ENCODE assay signal across 8 cellular contexts in genomic region chr1:40530735-40531380, GRCh38. TPM values are rescaled to one million over a fixed set of nuclear protein-coding genes. Genes with fewer than 3 reads are reported as not detected.
A peak's percentile ranks its signal among the peaks of the same experiment; 100 is the strongest.
DNase-seq lines count a peak whose midpoint lies in the region; ATAC-seq and TF ChIP-seq lines count a peak whose summit lies in the region.

No MANE protein-coding gene starts in this region.

- H3K36me3 ChIP-seq in Caco-2 (ENCODE audit: control insufficient read depth, insufficient read depth, low read length) (no peaks in the 10 kb centered on the region), HEK293 (ENCODE audit: control insufficient read depth in 2 of 2, insufficient read depth in 1 of 2, low read length in 2 of 2) (peaks cover 4 to 12% of the 10 kb centered on the region in 2 experiments; a peak in 2 of 3 replicates), gastrocnemius medialis (no peaks in the 10 kb centered on the region)

- H3K4me1 ChIP-seq in Caco-2 (0 out of 2 replicates have a peak, but pooled peaks cover 6% of the 10 kb centered on the region), HEK293 (ENCODE audit: control insufficient read depth, insufficient read depth, low read length) (no peaks in the 10 kb centered on the region), gastrocnemius medialis (peaks cover 11 to 19% of the 10 kb centered on the region in 2 donors)

- no peak for TF ChIP-seq POLR2A in gastrocnemius medialis (IDR thresholded peaks at IDR 0.05)

- H3K27ac ChIP-seq in HEK293 (ENCODE audit: extremely low read depth, low read depth, low read length), result no peak overlapping the region
- peak overlapping the region; percentile 77 to 89 (median 86) for H3K27ac ChIP-seq in gastrocnemius medialis

- H3K27me3 Mint-ChIP-seq in Caco-2 (ENCODE audit: insufficient read depth, unreplicated experiment), result peaks cover 2% of the 10 kb centered on the region
- peaks cover 15% of the 10 kb centered on the region for H3K27me3 Mint-ChIP-seq in WTC11 (ENCODE audit: low read depth)

- H3K4me1 Mint-ChIP-seq in Caco-2 (ENCODE audit: low read depth, unreplicated experiment) (no peaks in the 10 kb centered on the region), WTC11 (peaks cover 12% of the 10 kb centered on the region)

- H3K9me3 Mint-ChIP-seq in Caco-2 (ENCODE audit: unreplicated experiment) (peaks cover 12% of the 10 kb centered on the region), WTC11 (peaks cover 7% of the 10 kb centered on the region)

- TF ChIP-seq CTCF in Caco-2 (IDR thresholded peaks at IDR 0.05; ENCODE audit: insufficient read depth in 1 of 2, low read depth in 1 of 2, low read length in 1 of 2, severe bottlenecking in 1 of 2, unreplicated experiment in 1 of 2) (no peak), HEK293 (tag by site-specific recombination; IDR thresholded peaks at IDR 0.05) (no peak), WTC11 (IDR thresholded peaks at IDR 0.05) (no peak), gastrocnemius medialis (IDR thresholded peaks at IDR 0.05 in 4 of 5, conservative IDR thresholded peaks at IDR 0.05 in 1 of 5) (no peak)

- H3K4me3 Mint-ChIP-seq in Caco-2 (ENCODE audit: unreplicated experiment) (peak overlapping the region; percentile 88), WTC11 (peak overlapping the region; percentile 97)

- peak in 1 of 2 experiments; percentile 1 for DNase-seq in Caco-2
- DNase-seq in WTC11 (ENCODE audit: low spot score), result no peak
- DNase-seq in left cardiac atrium, result no peak
- DNase-seq in gastrocnemius medialis, result no peak
- DNase-seq in NOMO-1 treated with DMSO at 0.1 percent for 48 hours (lab: John Stamatoyannopoulos, UW; ENCODE audit: unreplicated experiment), result no peak

- H3K36me3 Mint-ChIP-seq in Caco-2 (ENCODE audit: insufficient read depth, unreplicated experiment), result no peaks in the 10 kb centered on the region
- peaks cover 13% of the 10 kb centered on the region for H3K36me3 Mint-ChIP-seq in WTC11

- H3K27ac Mint-ChIP-seq in Caco-2 (ENCODE audit: unreplicated experiment), result peak overlapping the region; percentile 89
- peak overlapping the region; percentile 94 for H3K27ac Mint-ChIP-seq in WTC11

- POLR2A ChIA-PET in Caco-2 (lab: Charles Lee), result interaction anchor here (0.7 to 2.0 kb wide), 3 partner anchors 23 to 160 kb away, joined by 3 to 11 read pairs (median 9); partner anchors contain the start of gene NFYC
- POLR2A ChIA-PET in HEK293 (lab: Yijun Ruan, JAX), result interaction anchor here (0.5 to 2.4 kb wide), 13 partner anchors 12 to 830 kb away, joined by 3 to 17 read pairs (median 3); partner anchors contain the start of genes NFYC and ZFP69B
- POLR2A ChIA-PET in WTC11 (lab: Charles Lee), result interaction anchor here (0.6 to 1.6 kb wide), 4 partner anchors 10 to 54 kb away, joined by 3 to 5 read pairs (median 4); partner anchors contain the start of genes EXO5 and ZFP69

- TSS peak; percentile 93 for BruUV-seq in Caco-2 (replicated peaks; lab: Mats Ljungman, UMichigan)

- intact Hi-C loops in Caco-2 (cut with micrococcal nuclease; ENCODE audit: unreplicated experiment) (loop anchor here (5.0 kb wide), 1 partner anchor 136 kb away; the partner anchor contains the start of gene RIMS3), left cardiac atrium (cut with DNase I) (no loop called here), gastrocnemius medialis (cut with DNase I; ENCODE audit: low total_unique reads) (no loop called here)

- ATAC-seq in WTC11, result no peak
- ATAC-seq in left cardiac atrium, result peak; percentile 20 to 21
- peak in 1 of 2 donors; percentile 31 for ATAC-seq in gastrocnemius medialis
- no peak for ATAC-seq in HG03045 (IDR thresholded peaks at IDR 0.05; ENCODE audit: unreplicated experiment)
- ATAC-seq in HG03520 (IDR thresholded peaks at IDR 0.05; ENCODE audit: unreplicated experiment), result no peak

- CTCF ChIA-PET in Caco-2 (lab: Charles Lee) (no interaction called here), HEK293 (lab: Yijun Ruan, JAX) (interaction anchor here (0.6 to 1.4 kb wide), 2 partner anchors 37 to 138 kb away, joined by 3 to 4 read pairs; no protein-coding TSS in a partner anchor), WTC11 (lab: Charles Lee) (interaction anchor here (0.6 to 2.4 kb wide), 8 partner anchors 9 to 216 kb away, joined by 3 to 15 read pairs (median 5); partner anchors contain the start of genes EXO5 and ZFP69B)

- H3K27me3 ChIP-seq in Caco-2 (replicated peaks; ENCODE audit: control insufficient read depth, insufficient read depth, low read length) (no peaks in the 10 kb centered on the region), gastrocnemius medialis (peaks cover 0 to 5% (median 0%) of the 10 kb centered on the region in 3 donors)

- H3K4me3 ChIP-seq in Caco-2 (ENCODE audit: low read depth, low read length) (peak overlapping the region; percentile 47), HEK293 (ENCODE audit: low read depth, low read length) (peak overlapping the region; percentile 66), gastrocnemius medialis (peak overlapping the region; percentile 59 to 80 (median 74))

- no peaks in the 10 kb centered on the region for H3K9me3 ChIP-seq in Caco-2
- no peaks in the 10 kb centered on the region for H3K9me3 ChIP-seq in HEK293 (ENCODE audit: control insufficient read depth, insufficient read depth, low read depth, low read length)
- no peaks in the 10 kb centered on the region for H3K9me3 ChIP-seq in gastrocnemius medialis

- in situ Hi-C loops in gastrocnemius medialis (cut with MboI; ENCODE audit: low sequenced_read_pairs in 4 of 4), result no loop called here

TF ChIP-seq in HEK293, 187 proteins besides CTCF, POLR2A, EP300 and RAD21:
- TF ChIP-seq ZNF133 (tag by site-specific recombination; IDR thresholded peaks at IDR 0.05), result peak; percentile 56
- TF ChIP-seq, protein P1, sequence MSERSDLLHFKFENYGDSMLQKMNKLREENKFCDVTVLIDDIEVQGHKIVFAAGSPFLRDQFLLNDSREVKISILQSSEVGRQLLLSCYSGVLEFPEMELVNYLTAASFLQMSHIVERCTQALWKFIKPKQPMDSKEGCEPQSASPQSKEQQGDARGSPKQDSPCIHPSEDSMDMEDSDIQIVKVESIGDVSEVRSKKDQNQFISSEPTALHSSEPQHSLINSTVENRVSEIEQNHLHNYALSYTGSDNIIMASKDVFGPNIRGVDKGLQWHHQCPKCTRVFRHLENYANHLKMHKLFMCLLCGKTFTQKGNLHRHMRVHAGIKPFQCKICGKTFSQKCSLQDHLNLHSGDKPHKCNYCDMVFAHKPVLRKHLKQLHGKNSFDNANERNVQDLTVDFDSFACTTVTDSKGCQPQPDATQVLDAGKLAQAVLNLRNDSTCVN (tag by site-specific recombination; optimal IDR thresholded peaks at IDR 0.05), result no peak
- TF ChIP-seq GLIS1 (tag by site-specific recombination; IDR thresholded peaks at IDR 0.05), result no peak
- TF ChIP-seq ZNF366 (tag by site-specific recombination; conservative IDR thresholded peaks at IDR 0.05), result peak; percentile 55
- TF ChIP-seq ZFP37 (tag by site-specific recombination; IDR thresholded peaks at IDR 0.05), result no peak
- peak; percentile 55; the same call in 1 of the 2 replicates for TF ChIP-seq YY1 (tag by site-specific recombination; IDR thresholded peaks at IDR 0.05)
- TF ChIP-seq YY2 (tag by site-specific recombination; IDR thresholded peaks at IDR 0.05), result 0 out of 2 replicates have a peak, but pooled peaks have one; percentile 31
- no peak for TF ChIP-seq ZNF394 (tag by site-specific recombination; IDR thresholded peaks at IDR 0.05; ENCODE audit: borderline replicate concordance)
- no peak for TF ChIP-seq ZNF24 (tag by site-specific recombination; IDR thresholded peaks at IDR 0.05)

TF ChIP-seq in WTC11, 78 proteins besides CTCF, POLR2A, EP300 and RAD21 (continues in another document):
- TF ChIP-seq FOXJ3 (CRISPR knock-in tag; IDR thresholded peaks at IDR 0.05; ENCODE audit: borderline replicate concordance) (no peak), ZNF281 (CRISPR knock-in tag; IDR thresholded peaks at IDR 0.05) (no peak), OVOL2 (CRISPR knock-in tag; IDR thresholded peaks at IDR 0.05; ENCODE audit: borderline replicate concordance) (no peak), ZNF219 (CRISPR knock-in tag; IDR thresholded peaks at IDR 0.05; ENCODE audit: borderline replicate concordance) (no peak), ZBTB21 (CRISPR knock-in tag; IDR thresholded peaks at IDR 0.05; ENCODE audit: borderline replicate concordance) (no peak), TP53 (CRISPR knock-in tag; IDR thresholded peaks at IDR 0.05) (no peak), SMAD3 (CRISPR knock-in tag; IDR thresholded peaks at IDR 0.05; ENCODE audit: borderline replicate concordance) (no peak), ZMAT4 (CRISPR knock-in tag; IDR thresholded peaks at IDR 0.05) (no peak)

RNA-seq across cellular contexts. Expression of gene ZNF684, which starts 0.6 kb away (rescaled TPM):
- total RNA-seq in Caco-2 (2022) (2.6 and 3.2 TPM in 2 replicates), WTC11 (2021) (5.0 to 9.8 TPM (median 7.7 TPM) in 3 replicates), left cardiac atrium (1 to 10 TPM; 6.5 to 7.4 TPM), gastrocnemius medialis (1 to 10 TPM; 2.0 to 7.1 (median 2.9) TPM)

RNA-seq across cellular contexts. Expression of gene EXO5, which starts 22.3 kb away (rescaled TPM):
- total RNA-seq in Caco-2 (2022) (6.4 and 9.1 TPM in 2 replicates), WTC11 (2021) (5.5 to 9.8 TPM (median 8.7 TPM) in 3 replicates), left cardiac atrium (1 to 10 TPM; 4.4 to 5.1 TPM), gastrocnemius medialis (1 to 10 TPM in 3 of 4 donors, under 1 TPM in 1; 0.95 to 3.1 (median 1.7) TPM)

RNA-seq across cellular contexts. Expression of gene ZFP69, which starts 53.8 kb away (rescaled TPM):
- total RNA-seq in Caco-2 (2022), result 2.5 and 2.6 TPM in 2 replicates
- total RNA-seq in WTC11 (2021), result 3.2 to 3.9 TPM (median 3.6 TPM) in 3 replicates
- total RNA-seq in left cardiac atrium, result 1 to 10 TPM; 2.3 to 2.5 TPM
- total RNA-seq in gastrocnemius medialis, result under 1 TPM in 3 of 4 donors, not detected in 1; 0.13 to 0.41 (median 0.29) TPM

Comparison
In these comparisons a context has a peak if more than half of its experiments do, and no peak if none do; other contexts are left out.
1. ATAC-seq: peak in left cardiac atrium (2 of 2); none in WTC11 (single experiment), HG03045 (single experiment) and HG03520 (single experiment).
2. Peak in every context shown above with its lines, with median percentiles within 50 percentile points of each other: H3K4me3 ChIP-seq.